In genomic region chr15:80999623-81000036, GRCh38 we compare ENCODE assay signal across 1 cellular context.
TF ChIP-seq lines count a peak whose summit lies in the region.

No MANE protein-coding gene starts in this region.

TF ChIP-seq in K562, 482 proteins besides CTCF, POLR2A, EP300 and RAD21 (continued from another document):
- peak; percentile 54; the same call in 1 of the 2 replicates for TF ChIP-seq MGA (IDR thresholded peaks at IDR 0.05)
